ENCODE assay signal across 15 cellular contexts in the genomic region with DNA sequence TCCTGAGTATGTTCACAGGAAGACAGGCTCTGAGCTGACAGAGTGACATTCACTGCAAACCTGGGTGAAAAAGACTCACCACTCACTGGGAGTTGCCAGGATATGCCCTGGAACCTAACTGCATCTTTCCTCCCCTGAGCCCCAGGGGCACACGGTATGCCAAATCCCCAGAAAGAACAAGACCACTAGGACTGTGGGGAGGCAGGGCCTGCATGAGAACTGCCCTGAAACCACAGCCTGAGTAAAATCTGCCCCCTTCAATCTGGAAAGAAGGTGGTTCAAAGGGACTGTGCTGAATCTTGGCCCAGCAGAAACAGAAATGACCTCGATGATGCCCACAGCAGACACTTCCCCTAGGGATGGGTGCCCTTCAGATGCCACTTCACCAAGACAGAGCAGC. TPM values are rescaled to one million over a fixed set of nuclear protein-coding genes. Genes with fewer than 3 reads are reported as not detected.
DNase-seq lines count a peak whose midpoint lies in the region; ATAC-seq and TF ChIP-seq lines count a peak whose summit lies in the region.
"Had no signal": no experiment of that assay in that cellular context is flagged by ENCODE, and none has a peak within 500 bp of the region (broad histone marks: within the 10 kb centered on the region; RNA-seq: fewer than 3 reads in every experiment).

No MANE protein-coding gene starts in this region.

- no peaks in the 10 kb centered on the region for H3K36me3 Mint-ChIP-seq in chondrocyte (ENCODE audit: low read depth)

- peak overlapping the region; percentile 74 to 97 (median 93) for H3K4me2 ChIP-seq in BLaER1 treated with 17β-estradiol and CSF1 and Interleukin-3, amounts not matched to agents 10 nM and 100 nM

- H4K20me1 ChIP-seq in BLaER1 treated with 17β-estradiol and CSF1 and Interleukin-3, amounts not matched to agents 10 nM and 100 nM: peaks cover 34 to 96% (median 73%) of the 10 kb centered on the region in 11 experiments; a peak in 21 of 22 replicates

- H3K4me1 ChIP-seq in BLaER1 treated with 17β-estradiol and CSF1 and Interleukin-3, amounts not matched to agents 10 nM and 100 nM: peaks cover 99 to 100% (median 100%) of the 10 kb centered on the region in 10 experiments
- H3K4me1 ChIP-seq in esophagus squamous epithelium: peaks cover 83 to 100% (median 96%) of the 10 kb centered on the region in 3 donors
- peaks cover 99 to 100% of the 10 kb centered on the region in 2 donors for H3K4me1 ChIP-seq in gastrocnemius medialis
- H3K4me1 ChIP-seq in right lobe of liver: peaks cover 0 to 63% (median 30%) of the 10 kb centered on the region in 4 donors

- DNase-seq in RWPE1 (ENCODE audit: low spot score) (no peak), esophagus squamous epithelium (lab: John Stamatoyannopoulos, UW) (no peak), gastrocnemius medialis (no peak), chondrocyte (ENCODE audit: low spot score) (no peak), middle frontal gyrus (ENCODE audit: extremely low spot score, low spot score) (no peak), right lobe of liver (no peak), NK-92 (lab: John Stamatoyannopoulos, UW; ENCODE audit: unreplicated experiment) (no peak)
- DNase-seq: activated CD4-positive, alpha-beta T cell treated with anti-CD3 and anti-CD28 coated beads, Interleukin-2, amount 50 U/mL, for 4 hours; foreskin keratinocyte; NCI-H1105; NCI-H526 treated with DMSO at 0.1 percent for 48 hours; T-helper 1 cell had no signal

- no peak for TF ChIP-seq POLR2A in esophagus squamous epithelium (IDR thresholded peaks at IDR 0.05)
- TF ChIP-seq POLR2A in gastrocnemius medialis (IDR thresholded peaks at IDR 0.05): no peak
- TF ChIP-seq POLR2A in right lobe of liver (IDR thresholded peaks at IDR 0.05): no peak

- no peaks in the 10 kb centered on the region for H3K9me3 Mint-ChIP-seq in chondrocyte (ENCODE audit: low read depth)
- H3K9me3 Mint-ChIP-seq: activated naive CD4-positive, alpha-beta T cell treated with anti-CD3 and anti-CD28 coated beads for 36 hours had no signal

- intact Hi-C loops in esophagus squamous epithelium (cut with DNase I) (loop anchor here (10.0 kb wide), 1 partner anchor 83 kb away; no protein-coding TSS in a partner anchor), gastrocnemius medialis (cut with DNase I; ENCODE audit: low total_unique reads) (loop anchor here (10.0 kb wide), 1 partner anchor 417 kb away; no protein-coding TSS in a partner anchor), right lobe of liver (cut with DNase I) (loop anchor here in 1 of 2 donors (10.0 kb wide), 1 partner anchor 113 kb away; no protein-coding TSS in a partner anchor)

- no peak overlapping the region for H3K4me3 Mint-ChIP-seq in chondrocyte (ENCODE audit: unreplicated experiment)
- H3K4me3 Mint-ChIP-seq: activated naive CD4-positive, alpha-beta T cell treated with anti-CD3 and anti-CD28 coated beads for 36 hours had no signal

- H3K9ac ChIP-seq in BLaER1 treated with 17β-estradiol and CSF1 and Interleukin-3, amounts not matched to agents 10 nM and 100 nM: peak overlapping the region in 5 of 11 experiments; percentile 20 to 55 (median 46); a peak in 9 of 22 replicates

- no peaks in the 10 kb centered on the region for H3K27me3 ChIP-seq in BLaER1 treated with 17β-estradiol and CSF1 and Interleukin-3, amounts not matched to agents 10 nM and 100 nM
- H3K27me3 ChIP-seq in esophagus squamous epithelium (no peaks in the 10 kb centered on the region), gastrocnemius medialis (no peaks in the 10 kb centered on the region), right lobe of liver (no peaks in the 10 kb centered on the region)
- H3K27me3 ChIP-seq: foreskin keratinocyte had no signal

- in situ Hi-C loops in gastrocnemius medialis (cut with MboI; ENCODE audit: low sequenced_read_pairs in 4 of 4): loop anchor here in 2 of 4 donors (25.0 kb wide), 2 partner anchors 100 to 200 kb away; no protein-coding TSS in a partner anchor

- 36% methylated on average over 2 of the region's 2 CpGs; no CpG with 5 or more reads in 1 of the 2 donors for WGBS in esophagus squamous epithelium, 2 donors
- WGBS in right lobe of liver (ENCODE audit: insufficient coverage, low coverage, low lambda C conversion rate, missing lambda C conversion rate): 17% methylated on average over 1 of the region's 2 CpGs

- peaks cover 0 to 5% (median 0%) of the 10 kb centered on the region in 11 experiments; a peak in 3 of 22 replicates for H3K36me3 ChIP-seq in BLaER1 treated with 17β-estradiol and CSF1 and Interleukin-3, amounts not matched to agents 10 nM and 100 nM
- H3K36me3 ChIP-seq in esophagus squamous epithelium: no peaks in the 10 kb centered on the region
- no peaks in the 10 kb centered on the region for H3K36me3 ChIP-seq in gastrocnemius medialis
- H3K36me3 ChIP-seq in right lobe of liver: no peaks in the 10 kb centered on the region
- H3K36me3 ChIP-seq: prostate gland had no signal

- H3K27ac Mint-ChIP-seq in chondrocyte (ENCODE audit: unreplicated experiment): no peak overlapping the region

- H3K4me3 ChIP-seq in BLaER1 treated with 17β-estradiol and CSF1 and Interleukin-3, amounts not matched to agents 10 nM and 100 nM: no peak overlapping the region
- H3K4me3 ChIP-seq in esophagus squamous epithelium: no peak overlapping the region
- H3K4me3 ChIP-seq in gastrocnemius medialis: no peak overlapping the region
- H3K4me3 ChIP-seq in right lobe of liver: no peak overlapping the region
- H3K4me3 ChIP-seq: prostate gland had no signal

- H3K27ac ChIP-seq in BLaER1 treated with 17β-estradiol and CSF1 and Interleukin-3, amounts not matched to agents 10 nM and 100 nM: peak overlapping the region in 6 of 11 experiments; percentile 5 to 25 (median 12); a peak in 6 of 22 replicates
- peak overlapping the region; percentile 91 for H3K27ac ChIP-seq in RWPE1
- H3K27ac ChIP-seq in esophagus squamous epithelium: peak overlapping the region; percentile 93 to 95 (median 94)
- peak overlapping the region; percentile 92 to 97 (median 92) for H3K27ac ChIP-seq in gastrocnemius medialis
- H3K27ac ChIP-seq in right lobe of liver: peak overlapping the region in 1 of 3 donors; percentile 52
- H3K27ac ChIP-seq: foreskin keratinocyte had no signal

- H3K4me1 Mint-ChIP-seq in chondrocyte (ENCODE audit: low read depth): peaks cover 74% of the 10 kb centered on the region

- H3K9me3 ChIP-seq in BLaER1 treated with 17β-estradiol and CSF1 and Interleukin-3, amounts not matched to agents 10 nM and 100 nM (replicated peaks in 1 of 11): no peaks in the 10 kb centered on the region
- H3K9me3 ChIP-seq in esophagus squamous epithelium (no peaks in the 10 kb centered on the region), gastrocnemius medialis (no peaks in the 10 kb centered on the region), right lobe of liver (no peaks in the 10 kb centered on the region)
- H3K9me3 ChIP-seq: prostate gland had no signal

- POLR2A ChIA-PET in RWPE1 (lab: Yijun Ruan, JAX; ENCODE audit: low non-redundant PET): no interaction called here

- no peak for ATAC-seq in gastrocnemius medialis
- ATAC-seq in right lobe of liver: no peak
- ATAC-seq: foreskin keratinocyte had no signal

- H3K27me3 Mint-ChIP-seq in chondrocyte (ENCODE audit: low read depth): no peaks in the 10 kb centered on the region

- CTCF ChIA-PET in RWPE1 (lab: Yijun Ruan, JAX): no interaction called here

- no peak for TF ChIP-seq CTCF in RWPE1 (conservative IDR thresholded peaks at IDR 0.05; ENCODE audit: low read depth)
- TF ChIP-seq CTCF in esophagus squamous epithelium (IDR thresholded peaks at IDR 0.05): no peak
- no peak for TF ChIP-seq CTCF in gastrocnemius medialis (IDR thresholded peaks at IDR 0.05 in 4 of 5, conservative IDR thresholded peaks at IDR 0.05 in 1 of 5)
- TF ChIP-seq CTCF in chondrocyte (IDR thresholded peaks at IDR 0.05): no peak
- no peak for TF ChIP-seq CTCF in right lobe of liver (IDR thresholded peaks at IDR 0.05)

RNA-seq across cellular contexts. Expression of a gene that starts 6.5 kb away (rescaled TPM):
- total RNA-seq in esophagus squamous epithelium (10 to 100 TPM; 27.4 to 54.2 (median 31.5) TPM), gastrocnemius medialis (100 to 1,000 TPM; 140 to 253 (median 192) TPM), chondrocyte (16.1 to 18.2 TPM (median 17.6 TPM) in 3 replicates), right lobe of liver (10 to 100 TPM in 1 of 6 experiments, 1 to 10 TPM in 5; 4.4 to 10.8 (median 4.8) TPM)

RNA-seq across cellular contexts. Expression of a gene that starts 54.0 kb away (rescaled TPM):
- total RNA-seq in esophagus squamous epithelium (10 to 100 TPM in 2 of 4 donors, 1 to 10 TPM in 2; 8.3 to 17.5 (median 12.7) TPM), gastrocnemius medialis (10 to 100 TPM in 2 of 4 donors, 1 to 10 TPM in 2; 7.9 to 13.5 (median 9.6) TPM), chondrocyte (15.7 to 18.3 TPM (median 16.7 TPM) in 3 replicates), right lobe of liver (1 to 10 TPM; 5.3 to 7.9 (median 7.4) TPM)
